ENCODE assay signal across 30 cellular contexts in genomic region chr12:21676781-21677180, GRCh38. TPM values are rescaled to one million over a fixed set of nuclear protein-coding genes. Genes with fewer than 3 reads are reported as not detected.
DNase-seq lines count a peak whose midpoint lies in the region; ATAC-seq and TF ChIP-seq lines count a peak whose summit lies in the region.
"Had no signal": no experiment of that assay in that cellular context is flagged by ENCODE, and none has a peak within 500 bp of the region (broad histone marks: within the 10 kb centered on the region; RNA-seq: fewer than 3 reads in every experiment).

No MANE protein-coding gene starts in this region.

- WGBS in tibial nerve, 2 donors, result 89 to 90% methylated on average over 3 of the region's 3 CpGs

- H3K9me3 ChIP-seq in CD4-positive, alpha-beta memory T cell (ENCODE audit: control insufficient read depth in 1 of 2, low read length in 2 of 2), result no peaks in the 10 kb centered on the region
- H3K9me3 ChIP-seq in tibial nerve (no peaks in the 10 kb centered on the region), BE2C (no peaks in the 10 kb centered on the region)
- H3K9me3 ChIP-seq: A549, HAP-1, neutrophil, sigmoid colon, SJSA1, thoracic aorta had no signal

- intact Hi-C loops in activated CD4-positive, alpha-beta T cell treated with anti-CD3 and anti-CD28 coated beads for 36 hours (cut with DNase I, micrococcal nuclease), result loop anchor here (2.0 to 5.0 kb wide), 3 partner anchors 18 to 34 kb away; partner anchors contain the start of gene LDHB (in 1 of the 2)
- intact Hi-C loops in activated CD4-positive, alpha-beta T cell treated with anti-CD3 and anti-CD28 coated beads, Interleukin-2, amount 10 ng/mL, durations not matched to agents 24 days and 14 days (cut with micrococcal nuclease), result loop anchor here (5.0 kb wide), 2 partner anchors 174 to 364 kb away; partner anchors contain the start of genes GOLT1B and RECQL
- intact Hi-C loops in CD4-positive, alpha-beta memory T cell (cut with micrococcal nuclease), result loop anchor here (1.0 to 5.0 kb wide), 2 partner anchors 19 to 34 kb away; partner anchors contain the start of gene LDHB

- no peak for TF ChIP-seq EP300 in tibial nerve (IDR thresholded peaks at IDR 0.05)

- no peaks in the 10 kb centered on the region for H3K27me3 Mint-ChIP-seq in activated CD4-positive, alpha-beta T cell treated with anti-CD3 and anti-CD28 coated beads for 36 hours
- peaks cover 4% of the 10 kb centered on the region for H3K27me3 Mint-ChIP-seq in activated CD4-positive, alpha-beta T cell treated with anti-CD3 and anti-CD28 coated beads, Interleukin-2, amount 10 ng/mL, durations not matched to agents 24 days and 14 days
- no peaks in the 10 kb centered on the region for H3K27me3 Mint-ChIP-seq in CD4-positive, alpha-beta memory T cell
- H3K27me3 Mint-ChIP-seq in naive thymus-derived CD8-positive, alpha-beta T cell, result no peaks in the 10 kb centered on the region
- H3K27me3 Mint-ChIP-seq: progenitor cell of endocrine pancreas had no signal

- peak overlapping the region; percentile 72 for H3K27ac Mint-ChIP-seq in activated CD4-positive, alpha-beta T cell treated with anti-CD3 and anti-CD28 coated beads for 36 hours
- H3K27ac Mint-ChIP-seq in activated CD4-positive, alpha-beta T cell treated with anti-CD3 and anti-CD28 coated beads, Interleukin-2, amount 10 ng/mL, durations not matched to agents 24 days and 14 days, result no peak overlapping the region
- H3K27ac Mint-ChIP-seq in CD4-positive, alpha-beta memory T cell, result peak overlapping the region; percentile 81 to 97 (median 85)
- H3K27ac Mint-ChIP-seq in activated naive CD4-positive, alpha-beta T cell treated with anti-CD3 and anti-CD28 coated beads, Interleukin-2, amount 50 U/mL, for 72 hours, result peak overlapping the region in 1 of 2 donors; percentile 81
- H3K27ac Mint-ChIP-seq in naive thymus-derived CD8-positive, alpha-beta T cell, result peak overlapping the region; percentile 9 to 98 (median 88)
- H3K27ac Mint-ChIP-seq: activated T-helper 2 cell treated with anti-CD3 and anti-CD28 coated beads, Interferon-gamma antibody, Interleukin-2, Interleukin-4, amounts not matched to agents 10 μg/mL and 5 μg/mL and 100 μg/mL, durations not matched to agents 14 hours and 24 hours and 36 hours; immature natural killer cell; progenitor cell of endocrine pancreas; stimulated activated naive B cell treated with anti-CD40 and anti-IgM and Interleukin-4, amounts not matched to agents 10 μg/mL and 1 μg/mL and 100 μg/mL, for 72 hours had no signal

- no peaks in the 10 kb centered on the region for H3K36me3 Mint-ChIP-seq in activated CD4-positive, alpha-beta T cell treated with anti-CD3 and anti-CD28 coated beads for 36 hours (ENCODE audit: low read depth)
- H3K36me3 Mint-ChIP-seq in activated CD4-positive, alpha-beta T cell treated with anti-CD3 and anti-CD28 coated beads, Interleukin-2, amount 10 ng/mL, durations not matched to agents 24 days and 14 days (ENCODE audit: low read depth), result no peaks in the 10 kb centered on the region
- no peaks in the 10 kb centered on the region for H3K36me3 Mint-ChIP-seq in CD4-positive, alpha-beta memory T cell
- H3K36me3 Mint-ChIP-seq in activated naive CD4-positive, alpha-beta T cell treated with anti-CD3 and anti-CD28 coated beads, Interleukin-2, amount 50 U/mL, for 72 hours, result no peaks in the 10 kb centered on the region
- H3K36me3 Mint-ChIP-seq in naive thymus-derived CD8-positive, alpha-beta T cell, result no peaks in the 10 kb centered on the region
- H3K36me3 Mint-ChIP-seq: immature natural killer cell; stimulated activated naive B cell treated with anti-CD40 and anti-IgM and Interleukin-4, amounts not matched to agents 10 μg/mL and 1 μg/mL and 100 μg/mL, for 72 hours had no signal

- no peaks in the 10 kb centered on the region for H3K27me3 ChIP-seq in CD4-positive, alpha-beta memory T cell (ENCODE audit: insufficient read depth, low read length)
- H3K27me3 ChIP-seq in tibial nerve, result no peaks in the 10 kb centered on the region
- H3K27me3 ChIP-seq in BE2C, result no peaks in the 10 kb centered on the region
- H3K27me3 ChIP-seq: brain microvascular endothelial cell, neutrophil, sigmoid colon had no signal

- DNase-seq in activated CD4-positive, alpha-beta T cell treated with anti-CD3 and anti-CD28 coated beads for 36 hours, result no peak
- DNase-seq in activated CD4-positive, alpha-beta T cell treated with anti-CD3 and anti-CD28 coated beads, Interleukin-2, amount 10 ng/mL, durations not matched to agents 24 days and 14 days, result no peak
- peak in 4 of 5 donors; percentile 26 to 46 (median 44) for DNase-seq in CD4-positive, alpha-beta memory T cell
- no peak for DNase-seq in activated naive CD4-positive, alpha-beta T cell treated with anti-CD3 and anti-CD28 coated beads, Interleukin-2, amount 50 U/mL, for 72 hours (ENCODE audit: low spot score in 2 of 2)
- peak in 4 of 10 donors; percentile 18 to 70 (median 55) for DNase-seq in naive thymus-derived CD8-positive, alpha-beta T cell
- DNase-seq in tibial nerve (ENCODE audit: low spot score in 2 of 2) (no peak), A172 (ENCODE audit: low spot score) (no peak), BE2C (no peak)
- DNase-seq: activated CD4-positive, CD25-positive, alpha-beta regulatory T cell; AML-193; amniotic stem cell; brain microvascular endothelial cell; DND-41; hypothalamus; immature natural killer cell; left colon; mesendoderm; NCI-H1105 treated with DMSO at 0.1 percent for 48 hours; NCI-H2081 treated with DMSO at 0.1 percent for 48 hours; NCI-H82; RPMI8226; sigmoid colon; stimulated activated naive B cell treated with anti-CD40 and anti-IgM and Interleukin-4, amounts not matched to agents 10 μg/mL and 1 μg/mL and 100 μg/mL, for 72 hours had no signal

- peak overlapping the region in 1 of 2 donors; percentile 16 for H3K4me3 ChIP-seq in CD4-positive, alpha-beta memory T cell (ENCODE audit: low read length in 2 of 2)
- H3K4me3 ChIP-seq in tibial nerve (no peak overlapping the region), BE2C (ENCODE audit: low read depth, low read length) (no peak overlapping the region)
- H3K4me3 ChIP-seq: A549, HAP-1, sigmoid colon, SJSA1, thoracic aorta had no signal

- TF ChIP-seq POLR2A in tibial nerve (IDR thresholded peaks at IDR 0.05), result no peak

- peak overlapping the region; percentile 45 for H3K27ac ChIP-seq in CD4-positive, alpha-beta memory T cell (ENCODE audit: low read depth, low read length)
- no peak overlapping the region for H3K27ac ChIP-seq in tibial nerve
- H3K27ac ChIP-seq: A549, brain microvascular endothelial cell, neutrophil, sigmoid colon, SJSA1, thoracic aorta had no signal

- peaks cover 51% of the 10 kb centered on the region for H3K4me1 Mint-ChIP-seq in activated CD4-positive, alpha-beta T cell treated with anti-CD3 and anti-CD28 coated beads for 36 hours
- H3K4me1 Mint-ChIP-seq in activated CD4-positive, alpha-beta T cell treated with anti-CD3 and anti-CD28 coated beads, Interleukin-2, amount 10 ng/mL, durations not matched to agents 24 days and 14 days, result peaks cover 32% of the 10 kb centered on the region
- peaks cover 44 to 65% (median 52%) of the 10 kb centered on the region in 4 donors for H3K4me1 Mint-ChIP-seq in CD4-positive, alpha-beta memory T cell
- peaks cover 34 to 57% (median 51%) of the 10 kb centered on the region in 4 donors for H3K4me1 Mint-ChIP-seq in naive thymus-derived CD8-positive, alpha-beta T cell
- H3K4me1 Mint-ChIP-seq: immature natural killer cell; stimulated activated naive B cell treated with anti-CD40 and anti-IgM and Interleukin-4, amounts not matched to agents 10 μg/mL and 1 μg/mL and 100 μg/mL, for 72 hours had no signal

- peak; percentile 61 for ATAC-seq in activated CD4-positive, alpha-beta T cell treated with anti-CD3 and anti-CD28 coated beads for 36 hours
- peak; percentile 73 to 77 for ATAC-seq in activated naive CD4-positive, alpha-beta T cell treated with anti-CD3 and anti-CD28 coated beads, Interleukin-2, amount 50 U/mL, for 72 hours
- peak; percentile 87 to 89 for ATAC-seq in naive thymus-derived CD8-positive, alpha-beta T cell
- ATAC-seq: A549, left colon had no signal

- no peak for TF ChIP-seq CTCF in tibial nerve (IDR thresholded peaks at IDR 0.05)
- TF ChIP-seq CTCF in BE2C (IDR thresholded peaks at IDR 0.05; ENCODE audit: low read depth, low read length), result no peak

- H3K4me1 ChIP-seq in CD4-positive, alpha-beta memory T cell (ENCODE audit: insufficient read depth, low read length), result peaks cover 58% of the 10 kb centered on the region
- no peaks in the 10 kb centered on the region for H3K4me1 ChIP-seq in tibial nerve
- H3K4me1 ChIP-seq in BE2C, result no peaks in the 10 kb centered on the region
- H3K4me1 ChIP-seq: HAP-1, sigmoid colon, SJSA1 had no signal

- no peaks in the 10 kb centered on the region for H3K36me3 ChIP-seq in CD4-positive, alpha-beta memory T cell (ENCODE audit: insufficient read depth, low read length)
- no peaks in the 10 kb centered on the region for H3K36me3 ChIP-seq in tibial nerve
- no peaks in the 10 kb centered on the region for H3K36me3 ChIP-seq in BE2C
- H3K36me3 ChIP-seq: brain microvascular endothelial cell, HAP-1, neutrophil, sigmoid colon, SJSA1, thoracic aorta had no signal

- POLR2A ChIA-PET in activated CD4-positive, alpha-beta T cell treated with anti-CD3 and anti-CD28 coated beads for 36 hours (lab: Charles Lee), result interaction anchor here (1.2 to 2.1 kb wide), 3 partner anchors 19 to 175 kb away, joined by 3 to 7 read pairs (median 3); partner anchors contain the start of genes GOLT1B and LDHB
- POLR2A ChIA-PET in CD4-positive, alpha-beta memory T cell (lab: Charles Lee; ENCODE audit: partially characterized antibody), result interaction anchor here (0.8 to 8.6 kb wide), 10 partner anchors 13 to 221 kb away, joined by 3 to 245 read pairs (median 11); partner anchors contain the start of gene LDHB
- POLR2A ChIA-PET in naive thymus-derived CD8-positive, alpha-beta T cell (lab: Charles Lee), result interaction anchor here (0.9 to 8.8 kb wide), 13 partner anchors 9 to 69 kb away, joined by 3 to 174 read pairs (median 11); partner anchors contain the start of gene LDHB

- no peaks in the 10 kb centered on the region for H3K9me3 Mint-ChIP-seq in activated CD4-positive, alpha-beta T cell treated with anti-CD3 and anti-CD28 coated beads for 36 hours (ENCODE audit: low read depth)
- H3K9me3 Mint-ChIP-seq in activated CD4-positive, alpha-beta T cell treated with anti-CD3 and anti-CD28 coated beads, Interleukin-2, amount 10 ng/mL, durations not matched to agents 24 days and 14 days, result no peaks in the 10 kb centered on the region
- H3K9me3 Mint-ChIP-seq in CD4-positive, alpha-beta memory T cell, result no peaks in the 10 kb centered on the region
- H3K9me3 Mint-ChIP-seq in activated naive CD4-positive, alpha-beta T cell treated with anti-CD3 and anti-CD28 coated beads, Interleukin-2, amount 50 U/mL, for 72 hours, result no peaks in the 10 kb centered on the region
- no peaks in the 10 kb centered on the region for H3K9me3 Mint-ChIP-seq in naive thymus-derived CD8-positive, alpha-beta T cell
- H3K9me3 Mint-ChIP-seq: activated T-helper 2 cell treated with anti-CD3 and anti-CD28 coated beads, Interferon-gamma antibody, Interleukin-2, Interleukin-4, amounts not matched to agents 10 μg/mL and 5 μg/mL and 100 μg/mL, durations not matched to agents 14 hours and 24 hours and 36 hours; immature natural killer cell; stimulated activated naive B cell treated with anti-CD40 and anti-IgM and Interleukin-4, amounts not matched to agents 10 μg/mL and 1 μg/mL and 100 μg/mL, for 72 hours had no signal

- peak overlapping the region; percentile 20 for H3K4me3 Mint-ChIP-seq in activated CD4-positive, alpha-beta T cell treated with anti-CD3 and anti-CD28 coated beads for 36 hours
- H3K4me3 Mint-ChIP-seq in activated CD4-positive, alpha-beta T cell treated with anti-CD3 and anti-CD28 coated beads, Interleukin-2, amount 10 ng/mL, durations not matched to agents 24 days and 14 days, result no peak overlapping the region
- peak overlapping the region; percentile 79 to 91 (median 82) for H3K4me3 Mint-ChIP-seq in CD4-positive, alpha-beta memory T cell
- peak overlapping the region; percentile 68 to 91 (median 78) for H3K4me3 Mint-ChIP-seq in naive thymus-derived CD8-positive, alpha-beta T cell
- H3K4me3 Mint-ChIP-seq: immature natural killer cell; stimulated activated naive B cell treated with anti-CD40 and anti-IgM and Interleukin-4, amounts not matched to agents 10 μg/mL and 1 μg/mL and 100 μg/mL, for 72 hours had no signal

- CTCF ChIA-PET in activated CD4-positive, alpha-beta T cell treated with anti-CD3 and anti-CD28 coated beads for 36 hours (lab: Charles Lee), result interaction anchor here (1.1 to 3.5 kb wide), 4 partner anchors 15 to 381 kb away, joined by 3 to 19 read pairs (median 4); partner anchors contain the start of gene LDHB
- CTCF ChIA-PET in CD4-positive, alpha-beta memory T cell (lab: Charles Lee; ENCODE audit: partially characterized antibody), result interaction anchor here (0.7 to 8.1 kb wide), 11 partner anchors 10 to 72 kb away, joined by 3 to 200 read pairs (median 7); partner anchors contain the start of genes GYS2 and LDHB

RNA-seq across cellular contexts. Expression of gene LDHB, which starts 19.1 kb away (rescaled TPM):
- total RNA-seq in activated CD4-positive, alpha-beta T cell treated with anti-CD3 and anti-CD28 coated beads for 36 hours, result 1,000 to 10,000 TPM in 1 of 2 experiments, 100 to 1,000 TPM in 1; 918 to 1,852 TPM
- total RNA-seq in activated CD4-positive, alpha-beta T cell treated with anti-CD3 and anti-CD28 coated beads, Interleukin-2, amount 10 ng/mL, durations not matched to agents 24 days and 14 days, result 1,574 and 1,607 TPM in 2 replicates
- 1,000 to 10,000 TPM; 1,100 to 1,180 TPM for total RNA-seq in CD4-positive, alpha-beta memory T cell
- 1,000 to 10,000 TPM; 2,006 to 2,555 TPM for polyA plus RNA-seq in CD4-positive, alpha-beta memory T cell
- total RNA-seq in activated naive CD4-positive, alpha-beta T cell treated with anti-CD3 and anti-CD28 coated beads, Interleukin-2, amount 50 U/mL, for 72 hours, result 1,000 to 10,000 TPM; 1,506 to 1,689 TPM
- 1,000 to 10,000 TPM; 1,266 to 1,370 TPM for total RNA-seq in naive thymus-derived CD8-positive, alpha-beta T cell
- 1,000 to 10,000 TPM; 1,691 to 2,368 (median 2,237) TPM for polyA plus RNA-seq in naive thymus-derived CD8-positive, alpha-beta T cell
- 100 to 1,000 TPM; 214 to 283 (median 247) TPM for total RNA-seq in tibial nerve
- 1,131 and 1,257 TPM in 2 replicates for total RNA-seq in A172 (2014; rRNA removed; shearing (Covaris generic))
- 908 TPM for polyA plus RNA-seq in BE2C (2012; ENCODE audit: insufficient read depth, insufficient read length, low read depth)

Comparison
In these comparisons a context has a peak if more than half of its experiments do, and no peak if none do; other contexts are left out.
1. DNase-seq: peak in CD4-positive, alpha-beta memory T cell (4 of 5); none in activated CD4-positive, alpha-beta T cell treated with anti-CD3 and anti-CD28 coated beads for 36 hours (single experiment), activated CD4-positive, alpha-beta T cell treated with anti-CD3 and anti-CD28 coated beads, Interleukin-2, amount 10 ng/mL, durations not matched to agents 24 days and 14 days (single experiment), activated naive CD4-positive, alpha-beta T cell treated with anti-CD3 and anti-CD28 coated beads, Interleukin-2, amount 50 U/mL, for 72 hours (0 of 2), tibial nerve (0 of 2), A172 (single experiment) and BE2C (single experiment).
2. Peak in every context shown above with its lines, with median percentiles within 50 percentile points of each other: ATAC-seq.